In the genomic region with DNA sequence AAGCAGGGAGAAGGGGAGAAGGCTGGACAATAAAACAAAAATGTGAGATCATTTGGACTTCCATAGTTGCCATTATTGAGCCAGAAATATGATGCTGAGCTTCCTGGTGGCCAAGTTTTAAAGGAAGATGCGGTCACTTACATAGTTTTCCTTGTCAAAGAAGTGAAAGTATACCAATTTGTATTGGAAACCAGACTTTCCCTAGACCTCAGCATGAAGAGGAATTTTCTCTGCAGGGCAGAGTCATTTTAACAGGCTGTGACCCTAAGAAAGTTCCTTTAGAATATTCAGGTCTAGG, we compare ENCODE assay signal across 23 cellular contexts.
"Had no signal": no experiment of that assay in that cellular context is flagged by ENCODE, and none has a peak within 500 bp of the region (broad histone marks: within the 10 kb centered on the region; RNA-seq: fewer than 3 reads in every experiment).

No MANE protein-coding gene starts in this region.

- FAIRE-seq: endothelial cell of umbilical vein had no signal

- H3K27me3 ChIP-seq: gastroesophageal sphincter, left lung, ovary, spleen, tibial nerve had no signal

- H3K4me3 Mint-ChIP-seq: activated B cell treated with CpG ODN at 0.5 μM for 24 hours; activated CD8-positive, alpha-beta T cell treated with anti-CD3 and anti-CD28 coated beads for 36 hours; activated naive CD4-positive, alpha-beta T cell treated with anti-CD3 and anti-CD28 coated beads, Interleukin-2, amount 50 U/mL, for 24 hours; activated T-cell treated with anti-CD3 and anti-CD28 coated beads, Interleukin-2, amount 50 U/mL, for 4 hours; naive B cell; T-helper 2 cell treated with Interferon-gamma antibody and Interleukin-4, amounts not matched to agents 5 μg/mL and 100 μg/mL, for 36 hours had no signal

- H3K27ac Mint-ChIP-seq: activated B cell treated with CpG ODN at 0.5 μM for 24 hours; activated CD8-positive, alpha-beta T cell treated with anti-CD3 and anti-CD28 coated beads for 36 hours; activated naive CD4-positive, alpha-beta T cell treated with anti-CD3 and anti-CD28 coated beads, Interleukin-2, amount 50 U/mL, for 24 hours; activated T-helper 2 cell treated with anti-CD3 and anti-CD28 coated beads, Interferon-gamma antibody, Interleukin-2, Interleukin-4, amounts not matched to agents 10 μg/mL and 5 μg/mL and 100 μg/mL, durations not matched to agents 14 hours and 24 hours and 36 hours; naive B cell; progenitor cell of endocrine pancreas; T-helper 2 cell treated with Interferon-gamma antibody and Interleukin-4, amounts not matched to agents 5 μg/mL and 100 μg/mL, for 36 hours had no signal

- H3K9me3 ChIP-seq: gastroesophageal sphincter, left lung, ovary, spleen, tibial nerve had no signal

- H3K27me3 Mint-ChIP-seq: activated B cell treated with CpG ODN at 0.5 μM for 24 hours; activated CD8-positive, alpha-beta T cell treated with anti-CD3 and anti-CD28 coated beads for 36 hours; activated naive CD4-positive, alpha-beta T cell treated with anti-CD3 and anti-CD28 coated beads, Interleukin-2, amount 50 U/mL, for 24 hours had no signal

- ATAC-seq: activated CD8-positive, alpha-beta T cell treated with anti-CD3 and anti-CD28 coated beads for 36 hours; activated T-cell treated with anti-CD3 and anti-CD28 coated beads, Interleukin-2, amount 50 U/mL, for 4 hours; gastroesophageal sphincter had no signal

- H3K9me3 Mint-ChIP-seq: activated B cell treated with CpG ODN at 0.5 μM for 24 hours; activated CD8-positive, alpha-beta T cell treated with anti-CD3 and anti-CD28 coated beads for 36 hours; activated T-helper 2 cell treated with anti-CD3 and anti-CD28 coated beads, Interferon-gamma antibody, Interleukin-2, Interleukin-4, amounts not matched to agents 10 μg/mL and 5 μg/mL and 100 μg/mL, durations not matched to agents 14 hours and 24 hours and 36 hours had no signal

- H3K27ac ChIP-seq: coronary artery, dorsolateral prefrontal cortex, left lung, ovary, spleen, tibial nerve had no signal

- H3K36me3 Mint-ChIP-seq: activated naive CD4-positive, alpha-beta T cell treated with anti-CD3 and anti-CD28 coated beads, Interleukin-2, amount 50 U/mL, for 24 hours; naive B cell had no signal

- H3K4me3 ChIP-seq: coronary artery, dorsolateral prefrontal cortex, gastroesophageal sphincter, left lung, ovary, spleen, tibial nerve had no signal

- DNase-seq: activated B cell treated with CpG ODN at 0.5 μM for 24 hours; activated CD4-positive, alpha-beta T cell treated with anti-CD3 and anti-CD28 coated beads, Interleukin-2, amount 50 U/mL, for 1 hour; activated CD8-positive, alpha-beta T cell treated with anti-CD3 and anti-CD28 coated beads for 36 hours; activated T-cell treated with anti-CD3 and anti-CD28 coated beads, Interleukin-2, amount 50 U/mL, for 4 hours; dorsolateral prefrontal cortex; effector memory CD4-positive, alpha-beta T cell; hypothalamus; kidney glomerular epithelial cell; left lung; naive B cell; ovary; retina; spleen; stimulated activated naive CD4-positive, alpha-beta T cell treated with Interleukin-2 at 50 U/mL for 16 hours; T-helper 1 cell had no signal

- H3K4me1 Mint-ChIP-seq: activated B cell treated with CpG ODN at 0.5 μM for 24 hours, naive B cell had no signal

- H3K36me3 ChIP-seq: gastroesophageal sphincter, left lung, ovary, spleen, tibial nerve had no signal
